9 cellular contexts compared by ENCODE assay signal in genomic region chr1:218575856-218576255, GRCh38.
"Had no signal": no experiment of that assay in that cellular context is flagged by ENCODE, and none has a peak within 500 bp of the region (broad histone marks: within the 10 kb centered on the region; RNA-seq: fewer than 3 reads in every experiment).

No MANE protein-coding gene starts in this region.

- H3K27ac ChIP-seq: GM23248 had no signal

- H3K9ac ChIP-seq: GM23248 had no signal

- DNase-seq: GM23248, GOT3, H7, HFFc6, IMR-90 had no signal

- H3K36me3 ChIP-seq: HAP-1 had no signal

- H3K9me3 ChIP-seq: HAP-1 had no signal

- FAIRE-seq: HTR-8/SVneo, K562 had no signal

- H3K4me3 ChIP-seq: GM23248, HAP-1, K562 had no signal

- H2AFZ ChIP-seq: GM23248 had no signal

- ATAC-seq: HCT116, K562 had no signal
